In the genomic region with DNA sequence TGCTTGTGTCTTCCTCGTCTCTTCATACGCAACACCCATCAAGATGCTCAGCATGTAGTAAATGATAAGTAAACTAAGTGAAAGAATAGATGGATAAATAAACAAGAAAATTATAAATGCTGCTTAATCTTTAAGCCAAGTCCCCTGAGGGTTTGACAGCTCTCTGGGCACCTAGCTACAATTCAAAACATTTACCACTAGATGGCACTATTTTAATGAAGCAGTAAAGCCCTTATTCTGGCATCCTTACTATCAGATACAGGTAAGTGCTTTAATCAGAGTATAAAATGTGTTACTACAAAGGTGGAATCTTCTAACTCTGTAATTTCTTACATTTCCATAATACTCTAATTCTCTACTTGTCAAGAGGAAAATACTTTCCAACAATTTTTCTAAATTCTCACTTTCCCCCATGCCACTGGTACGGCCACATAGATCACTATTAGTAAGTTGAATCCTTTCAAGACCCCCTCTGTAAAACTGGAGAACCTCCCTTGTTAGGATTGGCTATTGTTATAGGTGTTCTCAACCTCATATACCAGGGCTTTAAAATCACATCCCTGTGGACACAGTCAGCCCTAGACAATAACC, we compare ENCODE assay signal across 1 cellular context.
TF ChIP-seq lines count a peak whose summit lies in the region.

No MANE protein-coding gene starts in this region.

TF ChIP-seq in HCT116, 20 proteins besides CTCF, POLR2A, EP300 and RAD21 (continued from another document):
- TF ChIP-seq ZBTB33 (IDR thresholded peaks at IDR 0.05; ENCODE audit: extremely low read depth, insufficient replicate concordance, low read length), result no peak
- no peak for TF ChIP-seq YY1 (IDR thresholded peaks at IDR 0.05; ENCODE audit: extremely low read depth, insufficient replicate concordance, low read depth, low read length)
- no peak for TF ChIP-seq TCF7L2 (IDR thresholded peaks at IDR 0.05; ENCODE audit: borderline replicate concordance, extremely low read depth, insufficient read depth, insufficient read length)
- no peak for TF ChIP-seq FOSL1 (IDR thresholded peaks at IDR 0.05; ENCODE audit: low read depth)
- TF ChIP-seq SIN3A (IDR thresholded peaks at IDR 0.05; ENCODE audit: low read depth), result no peak
- TF ChIP-seq, protein P1, sequence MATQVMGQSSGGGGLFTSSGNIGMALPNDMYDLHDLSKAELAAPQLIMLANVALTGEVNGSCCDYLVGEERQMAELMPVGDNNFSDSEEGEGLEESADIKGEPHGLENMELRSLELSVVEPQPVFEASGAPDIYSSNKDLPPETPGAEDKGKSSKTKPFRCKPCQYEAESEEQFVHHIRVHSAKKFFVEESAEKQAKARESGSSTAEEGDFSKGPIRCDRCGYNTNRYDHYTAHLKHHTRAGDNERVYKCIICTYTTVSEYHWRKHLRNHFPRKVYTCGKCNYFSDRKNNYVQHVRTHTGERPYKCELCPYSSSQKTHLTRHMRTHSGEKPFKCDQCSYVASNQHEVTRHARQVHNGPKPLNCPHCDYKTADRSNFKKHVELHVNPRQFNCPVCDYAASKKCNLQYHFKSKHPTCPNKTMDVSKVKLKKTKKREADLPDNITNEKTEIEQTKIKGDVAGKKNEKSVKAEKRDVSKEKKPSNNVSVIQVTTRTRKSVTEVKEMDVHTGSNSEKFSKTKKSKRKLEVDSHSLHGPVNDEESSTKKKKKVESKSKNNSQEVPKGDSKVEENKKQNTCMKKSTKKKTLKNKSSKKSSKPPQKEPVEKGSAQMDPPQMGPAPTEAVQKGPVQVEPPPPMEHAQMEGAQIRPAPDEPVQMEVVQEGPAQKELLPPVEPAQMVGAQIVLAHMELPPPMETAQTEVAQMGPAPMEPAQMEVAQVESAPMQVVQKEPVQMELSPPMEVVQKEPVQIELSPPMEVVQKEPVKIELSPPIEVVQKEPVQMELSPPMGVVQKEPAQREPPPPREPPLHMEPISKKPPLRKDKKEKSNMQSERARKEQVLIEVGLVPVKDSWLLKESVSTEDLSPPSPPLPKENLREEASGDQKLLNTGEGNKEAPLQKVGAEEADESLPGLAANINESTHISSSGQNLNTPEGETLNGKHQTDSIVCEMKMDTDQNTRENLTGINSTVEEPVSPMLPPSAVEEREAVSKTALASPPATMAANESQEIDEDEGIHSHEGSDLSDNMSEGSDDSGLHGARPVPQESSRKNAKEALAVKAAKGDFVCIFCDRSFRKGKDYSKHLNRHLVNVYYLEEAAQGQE (IDR thresholded peaks at IDR 0.05; ENCODE audit: low read depth), result no peak
- no peak for TF ChIP-seq EGR1 (IDR thresholded peaks at IDR 0.05; ENCODE audit: low read depth)
TF ChIP-seq in HCT116: peak in this region for 0.
